In genomic region chr7:16933296-16934248, GRCh38 we compare ENCODE assay signal across 1 cellular context.
TF ChIP-seq lines count a peak whose summit lies in the region.

No MANE protein-coding gene starts in this region.

TF ChIP-seq in H1, 55 proteins besides CTCF, POLR2A, EP300 and RAD21:
- TF ChIP-seq RBBP5 (IDR thresholded peaks at IDR 0.05; ENCODE audit: borderline replicate concordance, low read depth, low read length), result no peak
- no peak for TF ChIP-seq NRF1 (IDR thresholded peaks at IDR 0.05; ENCODE audit: low read depth, low read length)
- no peak for TF ChIP-seq SIX5 (IDR thresholded peaks at IDR 0.05; ENCODE audit: low read depth, low read length)
- TF ChIP-seq EGR1 (IDR thresholded peaks at IDR 0.05; ENCODE audit: borderline replicate concordance, low read depth, low read length), result no peak
- TF ChIP-seq ATF3 (IDR thresholded peaks at IDR 0.05; ENCODE audit: insufficient read depth, low read depth, low read length), result no peak
- no peak for TF ChIP-seq TEAD4 (IDR thresholded peaks at IDR 0.05; ENCODE audit: low read depth, low read length)
- TF ChIP-seq JUN (IDR thresholded peaks at IDR 0.05; ENCODE audit: low read depth, low read length), result no peak
- TF ChIP-seq BCL11A (IDR thresholded peaks at IDR 0.05; ENCODE audit: low read depth in 2 of 2, low read length in 2 of 2), result no peak
- TF ChIP-seq HDAC6 (IDR thresholded peaks at IDR 0.05; ENCODE audit: low read depth, low read length), result no peak
- no peak for TF ChIP-seq EZH2 (IDR thresholded peaks at IDR 0.05; ENCODE audit: low read depth, low read length, severe bottlenecking)
- no peak for TF ChIP-seq POLR2AphosphoS5 (IDR thresholded peaks at IDR 0.05; ENCODE audit: low read depth, low read length)
- no peak for TF ChIP-seq ASH2L (IDR thresholded peaks at IDR 0.05; ENCODE audit: low read length)
